In the genomic region with DNA sequence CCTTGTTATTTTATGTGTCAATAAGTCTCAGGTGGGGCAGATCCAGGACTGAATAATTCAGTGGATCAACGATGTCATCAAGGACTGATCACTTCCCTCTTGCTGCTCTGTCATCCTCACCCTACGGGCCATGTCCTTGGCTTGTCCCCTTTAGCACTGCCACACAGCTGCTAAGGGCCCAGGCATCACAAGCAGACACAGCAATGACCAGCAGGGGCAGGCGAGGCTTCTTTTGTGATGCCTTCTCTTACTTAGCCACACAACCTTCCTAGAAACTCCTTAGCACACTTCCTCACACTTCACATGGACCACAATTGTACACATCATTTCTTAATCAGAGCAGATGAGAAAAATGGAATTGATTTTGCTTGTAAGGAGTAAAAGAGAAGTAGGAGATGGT, we compare ENCODE assay signal across 11 cellular contexts.
DNase-seq lines count a peak whose midpoint lies in the region; TF ChIP-seq lines count a peak whose summit lies in the region.
"Had no signal": no experiment of that assay in that cellular context is flagged by ENCODE, and none has a peak within 500 bp of the region (broad histone marks: within the 10 kb centered on the region; RNA-seq: fewer than 3 reads in every experiment).

No MANE protein-coding gene starts in this region.

- H3K9me3 ChIP-seq in mammary epithelial cell (replicated peaks; ENCODE audit: insufficient read depth, low read length): no peaks in the 10 kb centered on the region
- H3K9me3 ChIP-seq: right atrium auricular region, tibial artery had no signal

- no peaks in the 10 kb centered on the region for H3K36me3 ChIP-seq in mammary epithelial cell (ENCODE audit: insufficient read depth, low read length)
- H3K36me3 ChIP-seq: right atrium auricular region, tibial artery had no signal

- peak; percentile 56 for DNase-seq in NCI-H82 (lab: John Stamatoyannopoulos, UW)
- DNase-seq in NCI-H82 treated with DMSO at 0.1 percent for 48 hours (lab: John Stamatoyannopoulos, UW; ENCODE audit: unreplicated experiment): no peak
- DNase-seq in Jurkat, Clone E6-1 (ENCODE audit: low read depth, low spot score): peak; percentile 16
- DNase-seq in mammary epithelial cell: no peak
- DNase-seq in retinal pigment epithelial cell (ENCODE audit: low read depth): no peak
- no peak for DNase-seq in hepatic stellate cell (ENCODE audit: low spot score)
- DNase-seq in stimulated activated CD4-positive, alpha-beta T cell treated with anti-CD3 and anti-CD28 coated beads, Interleukin-4, amount 100 ng/mL, for 1 hour: no peak
- DNase-seq in CD1c-positive myeloid dendritic cell (ENCODE audit: extremely low spot score): no peak
- DNase-seq: CD4-positive, CD25-positive, alpha-beta regulatory T cell; tibial artery had no signal

- peak; percentile 24 to 44 for TF ChIP-seq CTCF in mammary epithelial cell (conservative IDR thresholded peaks at IDR 0.05 in 1 of 2, IDR thresholded peaks at IDR 0.05 in 1 of 2; ENCODE audit: extremely low read depth in 1 of 2, insufficient read depth in 1 of 2, low read depth in 1 of 2, low read length in 2 of 2)
- peak; percentile 63 for TF ChIP-seq CTCF in retinal pigment epithelial cell (conservative IDR thresholded peaks at IDR 0.05; ENCODE audit: low read depth, low read length)

- H3K4me1 ChIP-seq in mammary epithelial cell (ENCODE audit: insufficient read depth, low read length): no peaks in the 10 kb centered on the region
- H3K4me1 ChIP-seq: right atrium auricular region, tibial artery had no signal

- no peaks in the 10 kb centered on the region for H3K79me2 ChIP-seq in mammary epithelial cell (ENCODE audit: insufficient read depth, low read length)

- no peak overlapping the region for H3K4me2 ChIP-seq in mammary epithelial cell (ENCODE audit: insufficient read depth, low read depth, low read length)

- BruUV-seq in mammary epithelial cell (replicated peaks; lab: Mats Ljungman, UMichigan): no TSS peak

- in situ Hi-C loops in mammary epithelial cell (cut with MboI; ENCODE audit: low sequenced_read_pairs in 2 of 2): no loop called here

- 79% methylated on average over 3 of the region's 3 CpGs for WGBS in mammary epithelial cell (ENCODE audit: low coverage, missing lambda C conversion rate)

- no peaks in the 10 kb centered on the region for H3K27me3 ChIP-seq in mammary epithelial cell (ENCODE audit: insufficient read depth, low read length)
- H3K27me3 ChIP-seq: right atrium auricular region, tibial artery had no signal

- no peak overlapping the region for H3K9ac ChIP-seq in mammary epithelial cell (ENCODE audit: insufficient read depth, low read length)

- CTCF ChIA-PET in mammary epithelial cell (lab: Charles Lee; ENCODE audit: low non-redundant PET): interaction anchor here (0.6 kb wide), 1 partner anchor 357 kb away, joined by 5 read pairs; no protein-coding TSS in a partner anchor

- intact Hi-C loops in mammary epithelial cell (cut with micrococcal nuclease): loop anchor here (5.0 kb wide), 1 partner anchor 353 kb away; no protein-coding TSS in a partner anchor

- H4K20me1 ChIP-seq in mammary epithelial cell (ENCODE audit: insufficient read depth, low read length): no peaks in the 10 kb centered on the region

- H3K4me3 ChIP-seq in Jurkat, Clone E6-1 (ENCODE audit: low read length): no peak overlapping the region
- no peak overlapping the region for H3K4me3 ChIP-seq in mammary epithelial cell (replicated peaks in 1 of 3; ENCODE audit: insufficient read depth in 1 of 3, low read depth in 2 of 3, low read length in 3 of 3)
- no peak overlapping the region for H3K4me3 ChIP-seq in retinal pigment epithelial cell (ENCODE audit: low read length)
- H3K4me3 ChIP-seq: right atrium auricular region, tibial artery had no signal

- H3K27ac ChIP-seq in mammary epithelial cell (ENCODE audit: insufficient read depth, low read depth, low read length): no peak overlapping the region
- H3K27ac ChIP-seq: right atrium auricular region, tibial artery had no signal

- H2AFZ ChIP-seq in mammary epithelial cell (ENCODE audit: low read depth, low read length): no peak overlapping the region

- dilution Hi-C loops in mammary epithelial cell (cut with HindIII; ENCODE audit: low sequenced_read_pairs): no loop called here

Comparison
In these comparisons a context has a peak if more than half of its experiments do, and no peak if none do; other contexts are left out.
1. DNase-seq: peak in NCI-H82 (single experiment) and Jurkat, Clone E6-1 (single experiment); none in NCI-H82 treated with DMSO at 0.1 percent for 48 hours (single experiment), mammary epithelial cell (single experiment), retinal pigment epithelial cell (single experiment), hepatic stellate cell (single experiment), stimulated activated CD4-positive, alpha-beta T cell treated with anti-CD3 and anti-CD28 coated beads, Interleukin-4, amount 100 ng/mL, for 1 hour (single experiment) and CD1c-positive myeloid dendritic cell (single experiment).